In the genomic region with DNA sequence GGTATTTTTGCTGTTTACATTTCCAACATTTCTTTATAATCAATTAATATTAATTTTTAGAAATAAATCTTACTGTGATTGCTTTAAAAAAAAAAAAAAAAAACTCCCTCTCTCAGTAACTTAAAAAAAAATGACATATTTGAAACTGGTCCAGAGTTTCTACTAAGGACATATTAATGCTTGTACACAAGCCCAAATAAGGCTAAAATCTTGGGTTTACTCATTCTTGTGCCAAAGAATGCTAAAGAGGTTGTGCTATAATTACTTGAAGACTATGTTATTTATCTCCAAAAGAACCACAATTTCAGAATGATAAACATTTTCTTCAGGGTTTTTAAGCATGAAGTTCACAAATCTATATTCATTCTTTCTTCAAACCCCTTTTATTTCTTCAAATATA, we compare ENCODE assay signal across 14 cellular contexts. TPM values are rescaled to one million over a fixed set of nuclear protein-coding genes. Genes with fewer than 3 reads are reported as not detected.
A peak's percentile ranks its signal among the peaks of the same experiment; 100 is the strongest.
DNase-seq lines count a peak whose midpoint lies in the region; ATAC-seq and TF ChIP-seq lines count a peak whose summit lies in the region.
"Had no signal": no experiment of that assay in that cellular context is flagged by ENCODE, and none has a peak within 500 bp of the region (broad histone marks: within the 10 kb centered on the region; RNA-seq: fewer than 3 reads in every experiment).

No MANE protein-coding gene starts in this region.

- H3K27me3 ChIP-seq in psoas muscle (ENCODE audit: insufficient read depth in 3 of 3, low read length in 2 of 3) (no peaks in the 10 kb centered on the region), body of pancreas (no peaks in the 10 kb centered on the region)

- H3K4me3 ChIP-seq in psoas muscle (no peak overlapping the region), body of pancreas (no peak overlapping the region)

- no peak for TF ChIP-seq CTCF in psoas muscle (IDR thresholded peaks at IDR 0.05)
- no peak for TF ChIP-seq CTCF in body of pancreas (IDR thresholded peaks at IDR 0.05)

- no peak for TF ChIP-seq POLR2A in body of pancreas (IDR thresholded peaks at IDR 0.05)

- H3K9me3 ChIP-seq in psoas muscle = no peaks in the 10 kb centered on the region
- no peaks in the 10 kb centered on the region for H3K9me3 ChIP-seq in body of pancreas

- H3K4me1 ChIP-seq in psoas muscle (peaks cover 41% of the 10 kb centered on the region), body of pancreas (peaks cover 21% of the 10 kb centered on the region)

- intact Hi-C loops in psoas muscle (cut with DNase I) = no loop called here
- intact Hi-C loops in body of pancreas (cut with DNase I) = no loop called here

- peak; percentile 43 for DNase-seq in AG08395 (ENCODE audit: low spot score)
- peak; percentile 60 for DNase-seq in LHCN-M2 (ENCODE audit: low read depth)
- DNase-seq in fibroblast of gingiva (ENCODE audit: low read depth) = peak; percentile 67
- no peak for DNase-seq in psoas muscle
- DNase-seq in globus pallidus (ENCODE audit: low spot score) = no peak
- no peak for DNase-seq in body of pancreas
- DNase-seq in NCI-H187 treated with DMSO at 0.1 percent for 48 hours (lab: John Stamatoyannopoulos, UW) = no peak
- DNase-seq: GDM1, islet precursor cell, NCI-H2171 treated with DMSO at 0.1 percent for 48 hours, T-helper 9 cell had no signal

- H3K27ac ChIP-seq in psoas muscle (peak overlapping the region; percentile 69), body of pancreas (peak overlapping the region in 1 of 4 donors; percentile 28)
- H3K27ac ChIP-seq: epithelial cell of prostate had no signal

- H3K36me3 ChIP-seq in psoas muscle (ENCODE audit: insufficient read depth in 1 of 2, low read depth in 1 of 2) (peaks cover 2 to 52% of the 10 kb centered on the region in 2 donors), body of pancreas (replicated peaks in 1 of 2; ENCODE audit: insufficient read depth in 1 of 2, low read depth in 2 of 2) (peaks cover 3% of the 10 kb centered on the region in 2 donors)

- ATAC-seq in psoas muscle (no peak), body of pancreas (no peak), HG03196 (IDR thresholded peaks at IDR 0.05; ENCODE audit: unreplicated experiment) (no peak)
- ATAC-seq: natural killer cell treated with Interleukin-12 subunit alpha and Interleukin-12 subunit beta and Interleukin-15 and Interleukin-18, amount 100 ng/mL, for 72 hours had no signal

RNA-seq across cellular contexts. Expression of a gene that starts 39.4 kb away (rescaled TPM):
- total RNA-seq in LHCN-M2 (2014; rRNA removed) = 31.5 and 42.4 TPM in 2 replicates
- 11.8 TPM for polyA plus RNA-seq in LHCN-M2 (2012)
- 10 to 100 TPM; 12.4 to 17.8 (median 13.6) TPM for total RNA-seq in psoas muscle
- 10 to 100 TPM; 10.8 to 14.5 (median 13.8) TPM for polyA plus RNA-seq in psoas muscle
- total RNA-seq in body of pancreas = 10 to 100 TPM; 11.9 to 28.3 TPM

Comparison
In these comparisons a context has a peak if more than half of its experiments do, and no peak if none do; other contexts are left out.
1. DNase-seq: peak in AG08395 (single experiment), LHCN-M2 (single experiment) and fibroblast of gingiva (single experiment); none in psoas muscle (0 of 2), globus pallidus (single experiment), body of pancreas (0 of 4) and NCI-H187 treated with DMSO at 0.1 percent for 48 hours (single experiment).